In genomic region chr5:135747824-135748223, GRCh38 we compare ENCODE assay signal across 14 cellular contexts.
DNase-seq lines count a peak whose midpoint lies in the region; ATAC-seq and TF ChIP-seq lines count a peak whose summit lies in the region.
"Had no signal": no experiment of that assay in that cellular context is flagged by ENCODE, and none has a peak within 500 bp of the region (broad histone marks: within the 10 kb centered on the region; RNA-seq: fewer than 3 reads in every experiment).

No MANE protein-coding gene starts in this region.

- H3K27ac Mint-ChIP-seq in activated naive CD4-positive, alpha-beta T cell treated with anti-CD3 and anti-CD28 coated beads for 36 hours = no peak overlapping the region
- H3K27ac Mint-ChIP-seq: B cell; CD4-positive, alpha-beta memory T cell; GM23338 had no signal

- H3K27me3 Mint-ChIP-seq in activated naive CD4-positive, alpha-beta T cell treated with anti-CD3 and anti-CD28 coated beads for 36 hours (ENCODE audit: low read depth) = peaks cover 2% of the 10 kb centered on the region
- H3K27me3 Mint-ChIP-seq: B cell had no signal

- no peaks in the 10 kb centered on the region for H3K4me1 Mint-ChIP-seq in activated naive CD4-positive, alpha-beta T cell treated with anti-CD3 and anti-CD28 coated beads for 36 hours (ENCODE audit: low read depth)
- H3K4me1 Mint-ChIP-seq: B cell; CD4-positive, alpha-beta memory T cell; GM23338 had no signal

- DNase-seq in DMS 273 (lab: John Stamatoyannopoulos, UW; ENCODE audit: unreplicated experiment) (peak; percentile 76), LNCaP clone FGC (ENCODE audit: low read depth) (peak; percentile 34), cerebellar cortex (ENCODE audit: low spot score) (peak; percentile 46), mucosa of gallbladder (ENCODE audit: low spot score) (peak; percentile 1), NCI-H2196 treated with DMSO at 0.1 percent for 48 hours (lab: John Stamatoyannopoulos, UW; ENCODE audit: unreplicated experiment) (no peak)
- DNase-seq in activated naive CD4-positive, alpha-beta T cell treated with anti-CD3 and anti-CD28 coated beads for 36 hours = no peak
- DNase-seq: C1 segment of cervical spinal cord; CD4-positive, alpha-beta memory T cell; H7; IMR-90 had no signal

- no peak overlapping the region for H3K4me3 ChIP-seq in LNCaP clone FGC (ENCODE audit: low read depth, low read length)
- H3K4me3 ChIP-seq: GM12878, GM23338 had no signal

- no peak for TF ChIP-seq CTCF in LNCaP clone FGC (IDR thresholded peaks at IDR 0.05; ENCODE audit: control insufficient read depth, extremely low read depth, insufficient read depth)

- intact Hi-C loops in activated naive CD4-positive, alpha-beta T cell treated with anti-CD3 and anti-CD28 coated beads for 36 hours (cut with micrococcal nuclease) = no loop called here

- peaks cover 14% of the 10 kb centered on the region for H3K9me3 Mint-ChIP-seq in activated naive CD4-positive, alpha-beta T cell treated with anti-CD3 and anti-CD28 coated beads for 36 hours

- H3K4me3 Mint-ChIP-seq in activated naive CD4-positive, alpha-beta T cell treated with anti-CD3 and anti-CD28 coated beads for 36 hours = no peak overlapping the region
- H3K4me3 Mint-ChIP-seq: B cell; CD4-positive, alpha-beta memory T cell; GM23338 had no signal

- ATAC-seq in HG02763 (IDR thresholded peaks at IDR 0.05; ENCODE audit: unreplicated experiment) = no peak
- ATAC-seq: GM12878, GM23338 had no signal

- no peaks in the 10 kb centered on the region for H3K36me3 Mint-ChIP-seq in activated naive CD4-positive, alpha-beta T cell treated with anti-CD3 and anti-CD28 coated beads for 36 hours (ENCODE audit: low read depth)
- H3K36me3 Mint-ChIP-seq: CD4-positive, alpha-beta memory T cell had no signal

- CTCF ChIA-PET in activated naive CD4-positive, alpha-beta T cell treated with anti-CD3 and anti-CD28 coated beads for 36 hours (lab: Charles Lee) = no interaction called here

Comparison
In these comparisons a context has a peak if more than half of its experiments do, and no peak if none do; other contexts are left out.
1. DNase-seq: peak in DMS 273 (single experiment), LNCaP clone FGC (single experiment), cerebellar cortex (single experiment) and mucosa of gallbladder (single experiment); none in activated naive CD4-positive, alpha-beta T cell treated with anti-CD3 and anti-CD28 coated beads for 36 hours (single experiment) and NCI-H2196 treated with DMSO at 0.1 percent for 48 hours (single experiment).